ENCODE assay signal across 29 cellular contexts in the genomic region with DNA sequence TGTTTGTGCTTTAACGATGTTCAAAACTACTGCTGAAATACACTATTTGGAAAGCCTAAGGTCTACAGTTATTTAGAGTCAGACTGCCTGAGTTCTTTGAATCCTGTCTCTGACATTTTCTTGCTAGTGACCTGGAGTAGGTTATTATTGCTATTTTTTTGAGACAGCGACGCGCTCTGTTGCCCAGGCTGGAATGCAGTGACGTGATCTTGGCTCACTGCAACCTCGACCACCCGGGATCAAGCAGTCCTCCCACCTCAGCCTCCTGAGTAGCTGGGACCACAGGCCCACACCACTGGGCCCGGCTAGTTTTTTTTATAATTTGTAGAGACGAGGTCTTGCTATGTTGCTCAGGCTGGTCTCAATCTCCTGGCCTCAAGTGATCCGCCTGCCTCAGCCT.
"Had no signal": no experiment of that assay in that cellular context is flagged by ENCODE, and none has a peak within 500 bp of the region (broad histone marks: within the 10 kb centered on the region; RNA-seq: fewer than 3 reads in every experiment).

No MANE protein-coding gene starts in this region.

- FAIRE-seq: astrocyte, TTC549 had no signal

- DNase-seq: activated B cell treated with CpG ODN at 0.5 μM for 24 hours; activated CD4-positive, alpha-beta memory T cell treated with anti-CD3 and anti-CD28 coated beads, Interleukin-2, amount 10 ng/mL, durations not matched to agents 7 days and 5 days; activated CD4-positive, alpha-beta T cell treated with anti-CD3 and anti-CD28 coated beads for 4 hours; activated CD4-positive, alpha-beta T cell treated with anti-CD3 and anti-CD28 coated beads, Interleukin-2, amount 10 ng/mL, durations not matched to agents 24 days and 14 days; activated CD4-positive, alpha-beta T cell treated with anti-CD3 and anti-CD28 coated beads, Interleukin-2, amount 50 U/mL, for 1 hour; activated CD4-positive, alpha-beta T cell treated with anti-CD3 and anti-CD28 coated beads, Interleukin-2, amount 50 U/mL, for 4 hours; activated CD4-positive, CD25-positive, alpha-beta regulatory T cell treated with anti-CD3 and anti-CD28 coated beads, Interleukin-2, amount 50 U/mL, for 72 hours; activated CD8-positive, alpha-beta memory T cell treated with anti-CD3 and anti-CD28 coated beads for 24 hours; activated CD8-positive, alpha-beta memory T cell treated with anti-CD3 and anti-CD28 coated beads, Interleukin-2, amount 50 U/mL, for 48 hours; activated CD8-positive, alpha-beta T cell treated with anti-CD3 and anti-CD28 coated beads, Interleukin-2, amount 10 ng/mL, durations not matched to agents 7 days and 5 days; activated effector memory CD4-positive, alpha-beta T cell treated with anti-CD3 and anti-CD28 coated beads, Interleukin-2, amount 50 U/mL, for 16 hours; activated gamma-delta T cell treated with Interleukin-2 at 50 U/mL for 16 hours; activated naive CD4-positive, alpha-beta T cell; activated naive CD4-positive, alpha-beta T cell treated with anti-CD3 and anti-CD28 coated beads for 36 hours; activated naive CD4-positive, alpha-beta T cell treated with anti-CD3 and anti-CD28 coated beads, Interleukin-2, amount 50 U/mL, for 16 hours; activated naive CD8-positive, alpha-beta T cell treated with anti-CD3 and anti-CD28 coated beads for 36 hours; activated T-cell treated with anti-CD3 and anti-CD28 coated beads, Interleukin-2, amount 50 U/mL, for 4 hours; activated T-cell treated with anti-CD3 and anti-CD28 coated beads, Interleukin-2, amount 50 U/mL, for 72 hours; adrenal gland; amniotic stem cell; aorta; body of pancreas; brain microvascular endothelial cell; central memory CD4-positive, alpha-beta T cell; T-helper 1 cell; T-helper 2 cell; T-helper 9 cell had no signal
